In the genomic region with DNA sequence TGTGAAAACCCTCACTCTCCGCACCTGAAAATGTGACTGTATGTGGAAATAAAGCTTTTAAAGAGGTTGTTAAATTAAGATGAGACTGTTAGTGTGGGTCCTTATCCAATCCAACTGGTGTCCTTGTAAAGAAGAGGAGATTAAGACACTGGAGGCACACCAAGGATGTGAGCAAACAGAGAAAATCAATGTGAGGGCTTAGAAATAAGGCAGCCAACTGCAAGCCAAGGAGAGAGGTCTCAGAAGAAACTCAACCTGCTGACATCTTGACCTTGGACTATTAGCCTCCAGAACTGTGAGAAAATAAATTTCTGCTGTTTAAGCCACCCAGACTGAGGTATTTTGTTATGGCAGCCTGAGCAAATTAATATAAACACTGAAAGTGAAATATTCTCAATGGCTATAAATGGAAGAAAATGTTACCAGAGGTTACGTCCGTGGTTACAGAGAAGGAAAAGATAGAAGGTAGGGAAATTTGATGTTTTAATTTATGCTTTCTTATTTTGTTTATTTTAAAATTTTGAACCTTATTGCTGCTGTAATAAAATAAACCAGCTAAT, we compare ENCODE assay signal across 29 cellular contexts. TPM values are rescaled to one million over a fixed set of nuclear protein-coding genes. Genes with fewer than 3 reads are reported as not detected.
"Had no signal": no experiment of that assay in that cellular context is flagged by ENCODE, and none has a peak within 500 bp of the region (broad histone marks: within the 10 kb centered on the region; RNA-seq: fewer than 3 reads in every experiment).

No MANE protein-coding gene starts in this region.

- H3K27ac Mint-ChIP-seq: activated CD4-positive, alpha-beta memory T cell treated with anti-CD3 and anti-CD28 coated beads, Interleukin-2, amount 10 ng/mL, durations not matched to agents 7 days and 5 days; activated CD4-positive, alpha-beta T cell treated with anti-CD3 and anti-CD28 coated beads for 36 hours; activated naive CD4-positive, alpha-beta T cell treated with anti-CD3 and anti-CD28 coated beads for 36 hours; activated naive CD8-positive, alpha-beta T cell; activated T-helper 17 cell treated with anti-CD3 and anti-CD28 coated beads, Interleukin-2, amount 50 U/mL, for 72 hours; brain; T-cell had no signal

- H3K36me3 ChIP-seq: cardiac muscle cell, WERI-Rb-1 had no signal

- H3K36me3 Mint-ChIP-seq: activated naive CD8-positive, alpha-beta T cell; brain; T-cell had no signal

- H3K4me1 Mint-ChIP-seq: activated CD4-positive, alpha-beta memory T cell treated with anti-CD3 and anti-CD28 coated beads, Interleukin-2, amount 10 ng/mL, durations not matched to agents 7 days and 5 days; activated CD4-positive, alpha-beta T cell treated with anti-CD3 and anti-CD28 coated beads for 36 hours; activated T-helper 17 cell treated with anti-CD3 and anti-CD28 coated beads, Interleukin-2, amount 50 U/mL, for 72 hours; brain; T-cell had no signal

- H3K9me3 Mint-ChIP-seq: activated CD4-positive, alpha-beta memory T cell treated with anti-CD3 and anti-CD28 coated beads, Interleukin-2, amount 10 ng/mL, durations not matched to agents 7 days and 5 days had no signal

- H3K4me3 Mint-ChIP-seq: activated CD4-positive, alpha-beta memory T cell treated with anti-CD3 and anti-CD28 coated beads, Interleukin-2, amount 10 ng/mL, durations not matched to agents 7 days and 5 days; activated CD4-positive, alpha-beta T cell treated with anti-CD3 and anti-CD28 coated beads for 36 hours; activated naive CD4-positive, alpha-beta T cell treated with anti-CD3 and anti-CD28 coated beads for 36 hours; activated naive CD8-positive, alpha-beta T cell; activated T-helper 17 cell treated with anti-CD3 and anti-CD28 coated beads, Interleukin-2, amount 50 U/mL, for 72 hours; brain; T-cell had no signal

- H3K27me3 ChIP-seq: cardiac muscle cell had no signal

- H3K27me3 Mint-ChIP-seq: activated CD4-positive, alpha-beta memory T cell treated with anti-CD3 and anti-CD28 coated beads, Interleukin-2, amount 10 ng/mL, durations not matched to agents 7 days and 5 days; activated CD4-positive, alpha-beta T cell treated with anti-CD3 and anti-CD28 coated beads for 36 hours; activated naive CD8-positive, alpha-beta T cell; activated T-helper 17 cell treated with anti-CD3 and anti-CD28 coated beads, Interleukin-2, amount 50 U/mL, for 72 hours; T-cell had no signal

- H3K27ac ChIP-seq: cardiac muscle cell, WERI-Rb-1 had no signal

- H3K4me3 ChIP-seq: cardiac muscle cell had no signal

- ATAC-seq: activated CD4-positive, alpha-beta T cell treated with anti-CD3 and anti-CD28 coated beads for 36 hours; activated T-helper 17 cell treated with anti-CD3 and anti-CD28 coated beads, Interleukin-2, amount 50 U/mL, for 72 hours; PC-3; T-cell had no signal

- DNase-seq: activated CD4-positive, alpha-beta memory T cell treated with anti-CD3 and anti-CD28 coated beads, Interleukin-2, amount 10 ng/mL, durations not matched to agents 7 days and 5 days; activated CD4-positive, alpha-beta T cell treated with anti-CD3 and anti-CD28 coated beads for 36 hours; activated CD4-positive, alpha-beta T cell treated with anti-CD3 and anti-CD28 coated beads, Interleukin-2, amount 50 U/mL, for 1 hour; activated gamma-delta T cell; activated naive CD4-positive, alpha-beta T cell treated with anti-CD3 and anti-CD28 coated beads for 36 hours; activated T-cell treated with anti-CD3 and anti-CD28 coated beads for 4 hours; activated T-cell treated with anti-CD3 and anti-CD28 coated beads, Interleukin-2, amount 50 U/mL, for 48 hours; amygdala; cerebellar nuclear complex; Kasumi-1; KBM-7; NCI-H1092 treated with DMSO at 0.1 percent for 48 hours; NCI-H1417 treated with DMSO at 0.1 percent for 48 hours; NCI-H1694 treated with DMSO at 0.1 percent for 48 hours; NCI-H2029 treated with DMSO at 0.1 percent for 48 hours; NCI-H345; NCI-H510A treated with DMSO at 0.1 percent for 48 hours; NCI-H69; PC-3; SIG-M5; T-cell; T-helper 2 cell; T1000; WERI-Rb-1 had no signal

RNA-seq across cellular contexts. Expression of a gene that starts 22.4 kb away (rescaled TPM):
- total RNA-seq: activated CD4-positive, alpha-beta memory T cell treated with anti-CD3 and anti-CD28 coated beads, Interleukin-2, amount 10 ng/mL, durations not matched to agents 7 days and 5 days; activated CD4-positive, alpha-beta T cell treated with anti-CD3 and anti-CD28 coated beads for 36 hours; activated CD8-positive, alpha-beta memory T cell treated with anti-CD3 and anti-CD28 coated beads for 36 hours; activated naive CD4-positive, alpha-beta T cell treated with anti-CD3 and anti-CD28 coated beads for 36 hours had no signal
